ENCODE assay signal across 1 cellular context in the genomic region with DNA sequence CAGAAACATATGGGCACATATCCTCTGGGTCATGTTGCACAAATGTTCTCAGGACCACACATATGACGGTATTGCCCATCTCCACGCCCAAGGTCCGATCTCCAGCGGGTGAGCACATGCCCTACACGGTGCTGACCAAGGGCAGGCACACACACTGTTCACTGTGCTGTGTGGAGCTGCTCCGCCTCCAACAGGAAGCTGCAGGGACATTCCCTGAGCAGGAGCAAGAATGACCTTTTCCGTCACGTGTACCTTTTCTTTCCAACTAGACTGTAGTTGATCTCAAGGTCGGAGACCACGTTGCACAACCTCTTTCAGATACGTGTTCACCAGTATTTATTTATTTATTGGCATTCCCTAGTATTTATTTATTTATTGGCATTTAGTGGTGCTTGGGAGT.
TF ChIP-seq lines count a peak whose summit lies in the region.

No MANE protein-coding gene starts in this region.

TF ChIP-seq in HepG2, 621 proteins besides CTCF, POLR2A, EP300 and RAD21 (continued from another document and continues in another):
- TF ChIP-seq, protein P1, sequence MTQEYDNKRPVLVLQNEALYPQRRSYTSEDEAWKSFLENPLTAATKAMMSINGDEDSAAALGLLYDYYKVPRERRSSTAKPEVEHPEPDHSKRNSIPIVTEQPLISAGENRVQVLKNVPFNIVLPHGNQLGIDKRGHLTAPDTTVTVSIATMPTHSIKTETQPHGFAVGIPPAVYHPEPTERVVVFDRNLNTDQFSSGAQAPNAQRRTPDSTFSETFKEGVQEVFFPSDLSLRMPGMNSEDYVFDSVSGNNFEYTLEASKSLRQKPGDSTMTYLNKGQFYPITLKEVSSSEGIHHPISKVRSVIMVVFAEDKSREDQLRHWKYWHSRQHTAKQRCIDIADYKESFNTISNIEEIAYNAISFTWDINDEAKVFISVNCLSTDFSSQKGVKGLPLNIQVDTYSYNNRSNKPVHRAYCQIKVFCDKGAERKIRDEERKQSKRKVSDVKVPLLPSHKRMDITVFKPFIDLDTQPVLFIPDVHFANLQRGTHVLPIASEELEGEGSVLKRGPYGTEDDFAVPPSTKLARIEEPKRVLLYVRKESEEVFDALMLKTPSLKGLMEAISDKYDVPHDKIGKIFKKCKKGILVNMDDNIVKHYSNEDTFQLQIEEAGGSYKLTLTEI (CRISPR knock-in tag; conservative IDR thresholded peaks at IDR 0.05): no peak
- TF ChIP-seq ATRX (CRISPR knock-in tag; IDR thresholded peaks at IDR 0.05; ENCODE audit: borderline replicate concordance) (no peak), ERF (CRISPR knock-in tag; IDR thresholded peaks at IDR 0.05) (peak; percentile 77), SMAD3 (CRISPR knock-in tag; IDR thresholded peaks at IDR 0.05) (no peak), SYNCRIP (IDR thresholded peaks at IDR 0.05; ENCODE audit: insufficient read depth, low read depth, low read length) (no peak), POLR2G (IDR thresholded peaks at IDR 0.05; ENCODE audit: low read depth, low read length) (no peak), KDM2A (CRISPR knock-in tag; IDR thresholded peaks at IDR 0.05; ENCODE audit: borderline replicate concordance, low read depth) (peak; percentile 67), NR1H2 (CRISPR knock-in tag; IDR thresholded peaks at IDR 0.05; ENCODE audit: borderline replicate concordance, low read depth) (no peak), MAFK (conservative IDR thresholded peaks at IDR 0.05 in 1 of 2, IDR thresholded peaks at IDR 0.05 in 1 of 2; ENCODE audit: low read length in 2 of 2) (no peak), ETV6 (CRISPR knock-in tag; conservative IDR thresholded peaks at IDR 0.05) (no peak), PTBP1 (IDR thresholded peaks at IDR 0.05; ENCODE audit: low read depth, low read length, poor library complexity, severe bottlenecking) (no peak), THAP11 (CRISPR knock-in tag; IDR thresholded peaks at IDR 0.05) (peak; percentile 48; the same call in 1 of the 2 replicates), ELF3 (CRISPR knock-in tag; IDR thresholded peaks at IDR 0.05) (peak; percentile 82), ZMAT3 (CRISPR knock-in tag; conservative IDR thresholded peaks at IDR 0.05) (no peak), ZNF878 (CRISPR knock-in tag; IDR thresholded peaks at IDR 0.05) (peak; percentile 60; the same call in 1 of the 2 replicates), SP5 (CRISPR knock-in tag; IDR thresholded peaks at IDR 0.05; ENCODE audit: borderline replicate concordance, low read depth) (peak; percentile 98), ZFP36L2 (CRISPR knock-in tag; IDR thresholded peaks at IDR 0.05) (no peak), ZNF558 (CRISPR knock-in tag; IDR thresholded peaks at IDR 0.05; ENCODE audit: borderline replicate concordance) (no peak), XRCC5 (optimal IDR thresholded peaks at IDR 0.05; ENCODE audit: low read length) (no peak), ATF1 (CRISPR knock-in tag; IDR thresholded peaks at IDR 0.05) (no peak), ZNF7 (CRISPR knock-in tag; IDR thresholded peaks at IDR 0.05) (no peak), SMYD3 (CRISPR knock-in tag; IDR thresholded peaks at IDR 0.05) (0 out of 2 replicates have a peak, but pooled peaks have one; percentile 68), ZNF572 (CRISPR knock-in tag; IDR thresholded peaks at IDR 0.05) (0 out of 2 replicates have a peak, but pooled peaks have one; percentile 45), RXRB (CRISPR knock-in tag; IDR thresholded peaks at IDR 0.05; ENCODE audit: borderline replicate concordance) (peak; percentile 70), ZNF781 (CRISPR knock-in tag; IDR thresholded peaks at IDR 0.05; ENCODE audit: borderline replicate concordance, not compliant biosample characterization) (no peak), SIX4 (CRISPR knock-in tag; IDR thresholded peaks at IDR 0.05) (0 out of 2 replicates have a peak, but pooled peaks have one; percentile 17), IRF2 (CRISPR knock-in tag; IDR thresholded peaks at IDR 0.05) (0 out of 2 replicates have a peak, but pooled peaks have one; percentile 41), NFATC3 (CRISPR knock-in tag; IDR thresholded peaks at IDR 0.05) (no peak), SMARCC2 (IDR thresholded peaks at IDR 0.05) (no peak), JARID2 (CRISPR knock-in tag; IDR thresholded peaks at IDR 0.05; ENCODE audit: insufficient replicate concordance) (no peak)
- TF ChIP-seq, protein P2, sequence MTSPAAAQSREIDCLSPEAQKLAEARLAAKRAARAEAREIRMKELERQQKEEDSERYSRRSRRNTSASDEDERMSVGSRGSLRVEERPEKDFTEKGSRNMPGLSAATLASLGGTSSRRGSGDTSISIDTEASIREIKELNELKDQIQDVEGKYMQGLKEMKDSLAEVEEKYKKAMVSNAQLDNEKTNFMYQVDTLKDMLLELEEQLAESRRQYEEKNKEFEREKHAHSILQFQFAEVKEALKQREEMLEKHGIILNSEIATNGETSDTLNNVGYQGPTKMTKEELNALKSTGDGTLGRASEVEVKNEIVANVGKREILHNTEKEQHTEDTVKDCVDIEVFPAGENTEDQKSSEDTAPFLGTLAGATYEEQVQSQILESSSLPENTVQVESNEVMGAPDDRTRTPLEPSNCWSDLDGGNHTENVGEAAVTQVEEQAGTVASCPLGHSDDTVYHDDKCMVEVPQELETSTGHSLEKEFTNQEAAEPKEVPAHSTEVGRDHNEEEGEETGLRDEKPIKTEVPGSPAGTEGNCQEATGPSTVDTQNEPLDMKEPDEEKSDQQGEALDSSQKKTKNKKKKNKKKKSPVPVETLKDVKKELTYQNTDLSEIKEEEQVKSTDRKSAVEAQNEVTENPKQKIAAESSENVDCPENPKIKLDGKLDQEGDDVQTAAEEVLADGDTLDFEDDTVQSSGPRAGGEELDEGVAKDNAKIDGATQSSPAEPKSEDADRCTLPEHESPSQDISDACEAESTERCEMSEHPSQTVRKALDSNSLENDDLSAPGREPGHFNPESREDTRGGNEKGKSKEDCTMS (CRISPR knock-in tag; conservative IDR thresholded peaks at IDR 0.05): no peak
- TF ChIP-seq, protein P3, sequence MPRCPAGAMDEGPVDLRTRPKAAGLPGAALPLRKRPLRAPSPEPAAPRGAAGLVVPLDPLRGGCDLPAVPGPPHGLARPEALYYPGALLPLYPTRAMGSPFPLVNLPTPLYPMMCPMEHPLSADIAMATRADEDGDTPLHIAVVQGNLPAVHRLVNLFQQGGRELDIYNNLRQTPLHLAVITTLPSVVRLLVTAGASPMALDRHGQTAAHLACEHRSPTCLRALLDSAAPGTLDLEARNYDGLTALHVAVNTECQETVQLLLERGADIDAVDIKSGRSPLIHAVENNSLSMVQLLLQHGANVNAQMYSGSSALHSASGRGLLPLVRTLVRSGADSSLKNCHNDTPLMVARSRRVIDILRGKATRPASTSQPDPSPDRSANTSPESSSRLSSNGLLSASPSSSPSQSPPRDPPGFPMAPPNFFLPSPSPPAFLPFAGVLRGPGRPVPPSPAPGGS (CRISPR knock-in tag; IDR thresholded peaks at IDR 0.05): peak; percentile 41; the same call in 1 of the 2 replicates
- TF ChIP-seq, protein P4, sequence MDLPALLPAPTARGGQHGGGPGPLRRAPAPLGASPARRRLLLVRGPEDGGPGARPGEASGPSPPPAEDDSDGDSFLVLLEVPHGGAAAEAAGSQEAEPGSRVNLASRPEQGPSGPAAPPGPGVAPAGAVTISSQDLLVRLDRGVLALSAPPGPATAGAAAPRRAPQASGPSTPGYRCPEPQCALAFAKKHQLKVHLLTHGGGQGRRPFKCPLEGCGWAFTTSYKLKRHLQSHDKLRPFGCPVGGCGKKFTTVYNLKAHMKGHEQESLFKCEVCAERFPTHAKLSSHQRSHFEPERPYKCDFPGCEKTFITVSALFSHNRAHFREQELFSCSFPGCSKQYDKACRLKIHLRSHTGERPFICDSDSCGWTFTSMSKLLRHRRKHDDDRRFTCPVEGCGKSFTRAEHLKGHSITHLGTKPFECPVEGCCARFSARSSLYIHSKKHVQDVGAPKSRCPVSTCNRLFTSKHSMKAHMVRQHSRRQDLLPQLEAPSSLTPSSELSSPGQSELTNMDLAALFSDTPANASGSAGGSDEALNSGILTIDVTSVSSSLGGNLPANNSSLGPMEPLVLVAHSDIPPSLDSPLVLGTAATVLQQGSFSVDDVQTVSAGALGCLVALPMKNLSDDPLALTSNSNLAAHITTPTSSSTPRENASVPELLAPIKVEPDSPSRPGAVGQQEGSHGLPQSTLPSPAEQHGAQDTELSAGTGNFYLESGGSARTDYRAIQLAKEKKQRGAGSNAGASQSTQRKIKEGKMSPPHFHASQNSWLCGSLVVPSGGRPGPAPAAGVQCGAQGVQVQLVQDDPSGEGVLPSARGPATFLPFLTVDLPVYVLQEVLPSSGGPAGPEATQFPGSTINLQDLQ (CRISPR knock-in tag; IDR thresholded peaks at IDR 0.05): no peak
- TF ChIP-seq, protein P5, sequence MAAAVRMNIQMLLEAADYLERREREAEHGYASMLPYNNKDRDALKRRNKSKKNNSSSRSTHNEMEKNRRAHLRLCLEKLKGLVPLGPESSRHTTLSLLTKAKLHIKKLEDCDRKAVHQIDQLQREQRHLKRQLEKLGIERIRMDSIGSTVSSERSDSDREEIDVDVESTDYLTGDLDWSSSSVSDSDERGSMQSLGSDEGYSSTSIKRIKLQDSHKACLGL (CRISPR knock-in tag; IDR thresholded peaks at IDR 0.05): no peak
- TF ChIP-seq, protein P6, sequence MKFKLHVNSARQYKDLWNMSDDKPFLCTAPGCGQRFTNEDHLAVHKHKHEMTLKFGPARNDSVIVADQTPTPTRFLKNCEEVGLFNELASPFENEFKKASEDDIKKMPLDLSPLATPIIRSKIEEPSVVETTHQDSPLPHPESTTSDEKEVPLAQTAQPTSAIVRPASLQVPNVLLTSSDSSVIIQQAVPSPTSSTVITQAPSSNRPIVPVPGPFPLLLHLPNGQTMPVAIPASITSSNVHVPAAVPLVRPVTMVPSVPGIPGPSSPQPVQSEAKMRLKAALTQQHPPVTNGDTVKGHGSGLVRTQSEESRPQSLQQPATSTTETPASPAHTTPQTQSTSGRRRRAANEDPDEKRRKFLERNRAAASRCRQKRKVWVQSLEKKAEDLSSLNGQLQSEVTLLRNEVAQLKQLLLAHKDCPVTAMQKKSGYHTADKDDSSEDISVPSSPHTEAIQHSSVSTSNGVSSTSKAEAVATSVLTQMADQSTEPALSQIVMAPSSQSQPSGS (CRISPR knock-in tag; IDR thresholded peaks at IDR 0.05): peak; percentile 60; the same call in 1 of the 2 replicates
- TF ChIP-seq, protein P7, sequence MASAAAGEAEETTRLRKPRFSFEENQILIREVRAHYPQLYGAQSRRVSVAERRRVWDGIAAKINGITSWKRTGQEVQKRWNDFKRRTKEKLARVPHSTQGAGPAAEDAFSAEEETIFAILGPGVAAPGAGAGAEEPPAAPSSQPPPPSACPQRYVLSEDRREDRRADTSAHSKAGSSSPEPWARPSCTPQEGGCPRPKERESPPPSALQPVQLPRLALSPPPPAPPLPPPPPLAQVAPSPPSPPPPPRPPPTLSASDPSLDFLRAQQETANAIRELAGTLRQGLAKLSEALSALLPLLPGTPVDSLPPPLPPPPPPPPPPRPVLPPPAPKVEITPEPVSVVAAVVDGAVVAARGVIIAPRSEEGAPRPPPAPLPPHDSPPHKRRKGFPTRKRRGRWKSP (CRISPR knock-in tag; IDR thresholded peaks at IDR 0.05): peak; percentile 67; the same call in 1 of the 2 replicates
- TF ChIP-seq, protein P8, sequence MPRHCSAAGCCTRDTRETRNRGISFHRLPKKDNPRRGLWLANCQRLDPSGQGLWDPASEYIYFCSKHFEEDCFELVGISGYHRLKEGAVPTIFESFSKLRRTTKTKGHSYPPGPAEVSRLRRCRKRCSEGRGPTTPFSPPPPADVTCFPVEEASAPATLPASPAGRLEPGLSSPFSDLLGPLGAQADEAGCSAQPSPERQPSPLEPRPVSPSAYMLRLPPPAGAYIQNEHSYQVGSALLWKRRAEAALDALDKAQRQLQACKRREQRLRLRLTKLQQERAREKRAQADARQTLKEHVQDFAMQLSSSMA (CRISPR knock-in tag; IDR thresholded peaks at IDR 0.05): no peak
- TF ChIP-seq, protein P9, sequence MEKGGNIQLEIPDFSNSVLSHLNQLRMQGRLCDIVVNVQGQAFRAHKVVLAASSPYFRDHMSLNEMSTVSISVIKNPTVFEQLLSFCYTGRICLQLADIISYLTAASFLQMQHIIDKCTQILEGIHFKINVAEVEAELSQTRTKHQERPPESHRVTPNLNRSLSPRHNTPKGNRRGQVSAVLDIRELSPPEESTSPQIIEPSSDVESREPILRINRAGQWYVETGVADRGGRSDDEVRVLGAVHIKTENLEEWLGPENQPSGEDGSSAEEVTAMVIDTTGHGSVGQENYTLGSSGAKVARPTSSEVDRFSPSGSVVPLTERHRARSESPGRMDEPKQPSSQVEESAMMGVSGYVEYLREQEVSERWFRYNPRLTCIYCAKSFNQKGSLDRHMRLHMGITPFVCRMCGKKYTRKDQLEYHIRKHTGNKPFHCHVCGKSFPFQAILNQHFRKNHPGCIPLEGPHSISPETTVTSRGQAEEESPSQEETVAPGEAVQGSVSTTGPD (CRISPR knock-in tag; IDR thresholded peaks at IDR 0.05): no peak
- TF ChIP-seq, protein P10, sequence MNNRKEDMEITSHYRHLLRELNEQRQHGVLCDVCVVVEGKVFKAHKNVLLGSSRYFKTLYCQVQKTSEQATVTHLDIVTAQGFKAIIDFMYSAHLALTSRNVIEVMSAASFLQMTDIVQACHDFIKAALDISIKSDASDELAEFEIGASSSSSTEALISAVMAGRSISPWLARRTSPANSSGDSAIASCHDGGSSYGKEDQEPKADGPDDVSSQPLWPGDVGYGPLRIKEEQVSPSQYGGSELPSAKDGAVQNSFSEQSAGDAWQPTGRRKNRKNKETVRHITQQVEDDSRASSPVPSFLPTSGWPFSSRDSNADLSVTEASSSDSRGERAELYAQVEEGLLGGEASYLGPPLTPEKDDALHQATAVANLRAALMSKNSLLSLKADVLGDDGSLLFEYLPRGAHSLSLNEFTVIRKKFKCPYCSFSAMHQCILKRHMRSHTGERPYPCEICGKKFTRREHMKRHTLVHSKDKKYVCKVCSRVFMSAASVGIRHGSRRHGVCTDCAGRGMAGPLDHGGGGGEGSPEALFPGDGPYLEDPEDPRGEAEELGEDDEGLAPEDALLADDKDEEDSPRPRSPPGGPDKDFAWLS (CRISPR knock-in tag; IDR thresholded peaks at IDR 0.05; ENCODE audit: borderline replicate concordance): no peak
- TF ChIP-seq, protein P11, sequence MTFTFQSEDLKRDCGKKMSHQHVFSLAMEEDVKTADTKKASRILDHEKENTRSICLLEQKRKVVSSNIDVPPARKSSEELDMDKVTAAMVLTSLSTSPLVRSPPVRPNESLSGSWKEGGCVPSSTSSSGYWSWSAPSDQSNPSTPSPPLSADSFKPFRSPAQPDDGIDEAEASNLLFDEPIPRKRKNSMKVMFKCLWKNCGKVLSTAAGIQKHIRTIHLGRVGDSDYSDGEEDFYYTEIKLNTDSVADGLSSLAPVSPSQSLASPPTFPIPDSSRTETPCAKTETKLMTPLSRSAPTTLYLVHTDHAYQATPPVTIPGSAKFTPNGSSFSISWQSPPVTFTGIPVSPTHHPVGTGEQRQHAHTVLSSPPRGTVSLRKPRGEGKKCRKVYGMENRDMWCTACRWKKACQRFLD (CRISPR knock-in tag; IDR thresholded peaks at IDR 0.05; ENCODE audit: borderline replicate concordance): no peak
